Comparison of ENCODE assay signal across 16 cellular contexts in the genomic region with DNA sequence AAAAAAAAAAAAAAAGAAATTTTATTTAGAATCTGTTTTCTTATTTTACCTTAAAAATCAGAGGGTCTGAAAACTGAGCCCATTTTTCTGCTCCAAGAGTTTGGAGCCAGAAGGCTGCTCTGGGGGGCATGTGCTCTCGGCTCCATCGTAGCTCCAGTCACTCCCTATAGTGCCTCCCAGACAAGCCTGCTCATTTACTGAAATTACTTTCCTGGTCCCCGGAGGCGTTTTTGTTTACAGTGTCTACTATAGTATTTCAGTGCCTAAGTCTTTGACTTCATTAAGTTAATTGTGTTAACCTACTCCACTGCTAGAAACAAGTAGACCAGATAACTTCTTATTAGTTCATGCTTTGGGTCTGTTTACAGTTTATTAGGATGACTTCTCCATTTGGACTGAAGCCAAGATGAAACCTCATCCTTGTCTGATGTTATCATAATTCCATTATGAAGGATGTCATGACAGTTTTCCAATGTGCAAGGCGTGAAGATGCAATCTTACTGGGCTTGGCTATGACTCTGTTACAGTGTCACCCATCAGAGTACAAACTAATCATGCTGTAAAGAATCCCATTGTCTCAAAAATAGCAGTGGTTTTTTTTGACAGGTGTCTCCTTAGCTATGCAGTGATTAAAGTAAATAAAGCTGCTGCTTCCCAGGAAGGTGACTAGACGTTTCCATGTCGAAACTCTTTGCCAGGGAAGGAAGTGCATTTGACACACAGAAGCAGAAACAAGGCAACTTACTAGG.
DNase-seq lines count a peak whose midpoint lies in the region; ATAC-seq and TF ChIP-seq lines count a peak whose summit lies in the region.
"Had no signal": no experiment of that assay in that cellular context is flagged by ENCODE, and none has a peak within 500 bp of the region (broad histone marks: within the 10 kb centered on the region; RNA-seq: fewer than 3 reads in every experiment).

No MANE protein-coding gene starts in this region.

- peaks cover 51% of the 10 kb centered on the region for H3K4me1 Mint-ChIP-seq in nephron progenitor cell
- no peaks in the 10 kb centered on the region for H3K4me1 Mint-ChIP-seq in stimulated activated effector memory CD8-positive, alpha-beta T cell treated with anti-CD3 and anti-CD28 coated beads, Interleukin-12 subunit alpha, Interleukin-12 subunit beta, amount 100 ng/mL, for 72 hours

- peaks cover 14% of the 10 kb centered on the region for H3K4me1 ChIP-seq in SJCRH30
- H3K4me1 ChIP-seq: ascending aorta had no signal

- H3K4me3 ChIP-seq in SJCRH30, result no peak overlapping the region
- H3K4me3 ChIP-seq: ascending aorta, BLaER1 had no signal

- peaks cover 4% of the 10 kb centered on the region for H3K27me3 Mint-ChIP-seq in nephron progenitor cell (ENCODE audit: low read depth, poor library complexity)

- no peak for ATAC-seq in stimulated activated effector memory CD8-positive, alpha-beta T cell treated with anti-CD3 and anti-CD28 coated beads, Interleukin-12 subunit alpha, Interleukin-12 subunit beta, amount 100 ng/mL, for 72 hours
- no peak for ATAC-seq in GM21786 (IDR thresholded peaks at IDR 0.05; ENCODE audit: unreplicated experiment)
- no peak for ATAC-seq in HG02571 (IDR thresholded peaks at IDR 0.05; ENCODE audit: unreplicated experiment)

- peaks cover 12% of the 10 kb centered on the region for H3K9me3 Mint-ChIP-seq in nephron progenitor cell
- no peaks in the 10 kb centered on the region for H3K9me3 Mint-ChIP-seq in stimulated activated effector memory CD8-positive, alpha-beta T cell treated with anti-CD3 and anti-CD28 coated beads, Interleukin-12 subunit alpha, Interleukin-12 subunit beta, amount 100 ng/mL, for 72 hours

- no peaks in the 10 kb centered on the region for H3K9me3 ChIP-seq in SJCRH30 (replicated peaks)
- H3K9me3 ChIP-seq: ascending aorta, BLaER1 had no signal

- H3K27ac ChIP-seq in SJCRH30, result peak overlapping the region; percentile 79
- H3K27ac ChIP-seq: ascending aorta, BLaER1 had no signal

- no peak for TF ChIP-seq CTCF in nephron progenitor cell (IDR thresholded peaks at IDR 0.05)

- peak; percentile 77 for DNase-seq in NCI-H1105 (lab: John Stamatoyannopoulos, UW)
- DNase-seq in NCI-H2107 (lab: John Stamatoyannopoulos, UW), result peak; percentile 51
- DNase-seq in SJCRH30, result peak; percentile 45 to 76
- DNase-seq in nephron progenitor cell, result no peak
- no peak for DNase-seq in stimulated activated effector memory CD8-positive, alpha-beta T cell treated with anti-CD3 and anti-CD28 coated beads, Interleukin-12 subunit alpha, Interleukin-12 subunit beta, amount 100 ng/mL, for 72 hours (ENCODE audit: low spot score in 2 of 2)
- DNase-seq: activated CD8-positive, alpha-beta memory T cell treated with anti-CD3 and anti-CD28 coated beads, Interleukin-2, amount 50 U/mL, for 48 hours; activated naive CD4-positive, alpha-beta T cell; erythroblast; H9; mesendoderm; stimulated activated CD4-positive, alpha-beta T cell treated with anti-CD3 and anti-CD28 coated beads, Interleukin-4, amount 100 ng/mL, for 1 hour; T1000 had no signal

- H3K4me3 Mint-ChIP-seq in nephron progenitor cell, result no peak overlapping the region
- no peak overlapping the region for H3K4me3 Mint-ChIP-seq in stimulated activated effector memory CD8-positive, alpha-beta T cell treated with anti-CD3 and anti-CD28 coated beads, Interleukin-12 subunit alpha, Interleukin-12 subunit beta, amount 100 ng/mL, for 72 hours
- H3K4me3 Mint-ChIP-seq: H9 had no signal

- peaks cover 32% of the 10 kb centered on the region for H3K36me3 Mint-ChIP-seq in nephron progenitor cell (ENCODE audit: low read depth)
- no peaks in the 10 kb centered on the region for H3K36me3 Mint-ChIP-seq in stimulated activated effector memory CD8-positive, alpha-beta T cell treated with anti-CD3 and anti-CD28 coated beads, Interleukin-12 subunit alpha, Interleukin-12 subunit beta, amount 100 ng/mL, for 72 hours

- H3K36me3 ChIP-seq in SJCRH30, result no peaks in the 10 kb centered on the region
- H3K36me3 ChIP-seq: ascending aorta, BLaER1 had no signal

- H3K27ac Mint-ChIP-seq in nephron progenitor cell, result peak overlapping the region; percentile 72
- no peak overlapping the region for H3K27ac Mint-ChIP-seq in stimulated activated effector memory CD8-positive, alpha-beta T cell treated with anti-CD3 and anti-CD28 coated beads, Interleukin-12 subunit alpha, Interleukin-12 subunit beta, amount 100 ng/mL, for 72 hours

- no peaks in the 10 kb centered on the region for H3K27me3 ChIP-seq in SJCRH30
- H3K27me3 ChIP-seq: ascending aorta, BLaER1 had no signal

Comparison
In these comparisons a context has a peak if more than half of its experiments do, and no peak if none do; other contexts are left out.
1. DNase-seq: peak in NCI-H1105 (single experiment), NCI-H2107 (single experiment) and SJCRH30 (2 of 2); none in nephron progenitor cell (single experiment) and stimulated activated effector memory CD8-positive, alpha-beta T cell treated with anti-CD3 and anti-CD28 coated beads, Interleukin-12 subunit alpha, Interleukin-12 subunit beta, amount 100 ng/mL, for 72 hours (0 of 2).